In genomic region chr19:48443262-48443661, GRCh38 we compare ENCODE assay signal across 1 cellular context.
TF ChIP-seq lines count a peak whose summit lies in the region.

No MANE protein-coding gene starts in this region.

TF ChIP-seq in HepG2, 621 proteins besides CTCF, POLR2A, EP300 and RAD21:
- peak; percentile 83 for TF ChIP-seq ZNF777 (CRISPR knock-in tag; IDR thresholded peaks at IDR 0.05)
- no peak for TF ChIP-seq ZNF335 (CRISPR knock-in tag; IDR thresholded peaks at IDR 0.05)
